Comparison of ENCODE assay signal across 8 cellular contexts in the genomic region with DNA sequence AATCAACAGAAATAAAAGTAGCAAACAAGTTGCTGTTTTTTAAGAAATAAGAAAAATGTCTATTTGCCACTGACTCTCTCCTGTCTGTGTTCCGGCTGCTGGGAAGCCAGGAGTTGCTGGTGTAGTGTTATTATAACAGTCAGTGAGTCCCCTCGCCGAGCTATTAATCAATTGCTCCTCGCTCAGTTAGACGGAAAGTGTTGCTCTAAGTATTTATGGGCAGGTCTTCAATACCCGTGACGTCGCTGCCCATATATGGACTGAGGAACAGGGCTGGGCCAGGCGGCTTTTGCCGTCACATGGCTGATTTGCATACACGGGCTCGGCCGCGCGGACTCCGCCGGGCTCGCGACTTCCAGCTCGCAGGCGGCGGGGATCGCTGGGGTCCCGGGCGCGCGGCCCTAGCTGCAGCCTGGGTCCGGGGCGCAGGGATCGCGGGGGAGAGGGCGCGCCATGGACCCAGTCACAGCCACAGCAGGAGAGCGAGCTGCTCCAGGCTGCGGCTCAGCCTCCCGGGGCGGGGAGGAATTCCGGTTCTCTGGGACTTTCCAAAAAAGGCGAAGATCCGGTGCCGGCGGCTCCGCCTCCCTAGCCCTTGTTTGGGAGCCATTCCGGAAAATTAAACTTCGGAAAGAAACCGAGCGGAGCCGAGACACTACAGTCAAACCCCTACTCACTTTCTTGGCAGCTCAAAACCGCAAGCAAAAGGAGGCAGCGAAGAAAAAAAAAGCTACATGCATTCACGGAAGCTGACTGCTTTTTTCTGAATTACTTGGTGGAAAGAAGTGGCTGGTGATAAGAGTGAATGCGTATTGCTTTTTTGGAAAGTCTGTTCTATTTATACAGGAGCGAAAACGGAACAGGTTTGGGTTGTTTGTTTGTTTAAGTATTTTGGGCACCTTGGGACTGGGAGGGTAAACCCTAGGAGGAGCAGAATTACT. TPM values are rescaled to one million over a fixed set of nuclear protein-coding genes. Genes with fewer than 3 reads are reported as not detected.
DNase-seq lines count a peak whose midpoint lies in the region; ATAC-seq and TF ChIP-seq lines count a peak whose summit lies in the region.

TSS of gene EGR2 (minus strand) at position 188 of the 941 bp plus-strand sequence. CDS start 337 bp downstream, outside the sequence.

- intact Hi-C loops in heart left ventricle (cut with DNase I) (loop anchor here (2.0 to 10.0 kb wide), 13 partner anchors 54 to 379 kb away; partner anchors contain the start of gene NRBF2 (in 5 of the 10)), posterior cingulate gyrus (cut with DNase I) (loop anchor here (5.0 to 10.0 kb wide), 4 partner anchors 152 to 374 kb away; no protein-coding TSS in a partner anchor)

- peak; percentile 74 for ATAC-seq in HG02678 (IDR thresholded peaks at IDR 0.05; ENCODE audit: unreplicated experiment)
- ATAC-seq in heart left ventricle, result peak; percentile 75 to 93 (median 86)
- peak; percentile 90 to 91 for ATAC-seq in upper lobe of left lung (ENCODE audit: low FRiP score in 2 of 2)

- peaks cover 0 to 49% (median 28%) of the 10 kb centered on the region in 12 donors for H3K4me1 ChIP-seq in heart left ventricle
- peaks cover 38 to 43% (median 42%) of the 10 kb centered on the region in 4 donors for H3K4me1 ChIP-seq in upper lobe of left lung

- H3K4me3 ChIP-seq in GM12864 (ENCODE audit: low read depth, low read length) (peak within 1 kb of the TSS; percentile 83), heart left ventricle (peak within 1 kb of the TSS; percentile 37 to 91 (median 78)), upper lobe of left lung (peak within 1 kb of the TSS; percentile 80 to 96 (median 90))

- no peaks in the 10 kb centered on the region for H3K9me3 ChIP-seq in heart left ventricle
- no peaks in the 10 kb centered on the region for H3K9me3 ChIP-seq in upper lobe of left lung

- no peak for TF ChIP-seq EP300 in upper lobe of left lung (IDR thresholded peaks at IDR 0.05)

- TF ChIP-seq CTCF in GM12864 (IDR thresholded peaks at IDR 0.05; ENCODE audit: low read depth, low read length, missing control alignments) (no peak), heart left ventricle (IDR thresholded peaks at IDR 0.05) (no peak), upper lobe of left lung (IDR thresholded peaks at IDR 0.05) (no peak)

- DNase-seq in GM12864 (ENCODE audit: low read depth) (peak; percentile 97), NCI-H128 (lab: John Stamatoyannopoulos, UW; ENCODE audit: unreplicated experiment) (peak; percentile 48), T-helper 1 cell (peak; percentile 83 to 97 (median 91)), amniotic epithelial cell (ENCODE audit: low read depth) (peak; percentile 95), heart left ventricle (peak; percentile 93 to 95 (median 94)), posterior cingulate gyrus (peak; percentile 84 to 98 (median 90)), upper lobe of left lung (peak; percentile 95 to 98)

- H3K27ac ChIP-seq in heart left ventricle, result peak within 1 kb of the TSS; percentile 63 to 93 (median 87)
- H3K27ac ChIP-seq in upper lobe of left lung, result peak within 1 kb of the TSS; percentile 81 to 93 (median 89)

- TF ChIP-seq POLR2A in heart left ventricle (IDR thresholded peaks at IDR 0.05), result no peak
- peak in 1 of 4 donors; percentile 28 for TF ChIP-seq POLR2A in upper lobe of left lung (IDR thresholded peaks at IDR 0.05)

- peaks cover 0 to 50% (median 17%) of the 10 kb centered on the region in 9 donors for H3K27me3 ChIP-seq in heart left ventricle
- peaks cover 0 to 36% (median 28%) of the 10 kb centered on the region in 4 donors for H3K27me3 ChIP-seq in upper lobe of left lung

- whole genome bisulfite sequencing in heart left ventricle, 4 donors, result 0 to 1% (median 1%) methylated on average over 31 to 54 of the region's 54 CpGs
- 0 to 1% methylated on average over 21 to 40 of the region's 54 CpGs for WGBS in upper lobe of left lung, 2 donors

- H3K36me3 ChIP-seq in heart left ventricle (peaks cover 0 to 3% (median 0%) of the 10 kb centered on the region in 9 donors), upper lobe of left lung (no peaks in the 10 kb centered on the region)

RNA-seq across cellular contexts. Expression of gene EGR2, which starts in this region (rescaled TPM):
- 1 to 10 TPM in 7 of 9 donors, under 1 TPM in 2; 0.37 to 8.5 (median 1.9) TPM for total RNA-seq in heart left ventricle
- 1 to 10 TPM; 1.4 to 1.8 TPM for polyA plus RNA-seq in heart left ventricle
- 10 to 100 TPM in 2 of 6 donors, 1 to 10 TPM in 4; 3.5 to 50.9 (median 7.0) TPM for total RNA-seq in upper lobe of left lung

Comparison
In these comparisons a context has a peak if more than half of its experiments do, and no peak if none do; other contexts are left out.
1. Peak in every context shown above with its lines: DNase-seq, ATAC-seq, H3K4me3 ChIP-seq and H3K27ac ChIP-seq.